ENCODE assay signal across 14 cellular contexts in genomic region chr3:112365035-112365434, GRCh38. TPM values are rescaled to one million over a fixed set of nuclear protein-coding genes. Genes with fewer than 3 reads are reported as not detected.
DNase-seq lines count a peak whose midpoint lies in the region; ATAC-seq, FAIRE-seq and TF ChIP-seq lines count a peak whose summit lies in the region.
"Had no signal": no experiment of that assay in that cellular context is flagged by ENCODE, and none has a peak within 500 bp of the region (broad histone marks: within the 10 kb centered on the region; RNA-seq: fewer than 3 reads in every experiment).

No MANE protein-coding gene starts in this region.

- H3K4me1 ChIP-seq in HAP-1: no peaks in the 10 kb centered on the region

- no peak overlapping the region for H3K4me3 Mint-ChIP-seq in Calu3 (ENCODE audit: low read depth, unreplicated experiment)

- H3K27me3 Mint-ChIP-seq in Calu3 (ENCODE audit: unreplicated experiment): no peaks in the 10 kb centered on the region
- H3K27me3 Mint-ChIP-seq: CD4-positive, CD25-positive, alpha-beta regulatory T cell had no signal

- BruUV-seq in Calu3 (replicated peaks; lab: Mats Ljungman, UMichigan): no TSS peak

- ATAC-seq in GM19025 (IDR thresholded peaks at IDR 0.05; ENCODE audit: low read depth, unreplicated experiment): peak; percentile 50
- ATAC-seq in left lobe of liver: peak; percentile 70
- no peak for ATAC-seq in HG03135 (IDR thresholded peaks at IDR 0.05; ENCODE audit: unreplicated experiment)
- ATAC-seq: left colon had no signal

- in situ Hi-C loops in HAP-1 (cut with MboI; ENCODE audit: low sequenced_read_pairs): no loop called here

- no peaks in the 10 kb centered on the region for H3K36me3 ChIP-seq in HAP-1 (replicated peaks)

- CTCF ChIA-PET in Calu3 (lab: Charles Lee): no interaction called here

- H3K9me3 ChIP-seq in HAP-1: no peaks in the 10 kb centered on the region

- H3K36me3 Mint-ChIP-seq in Calu3 (ENCODE audit: insufficient read depth, unreplicated experiment): no peaks in the 10 kb centered on the region

- intact Hi-C loops in Calu3 (cut with micrococcal nuclease; ENCODE audit: unreplicated experiment): no loop called here

- FAIRE-seq in RCC 7860 (lab: Jason Lieb, UNC): peak; percentile 87

- no peaks in the 10 kb centered on the region for H3K27me3 ChIP-seq in HAP-1 (ENCODE audit: low read depth)

- no peaks in the 10 kb centered on the region for H3K9me3 Mint-ChIP-seq in Calu3 (ENCODE audit: low read depth, unreplicated experiment)
- H3K9me3 Mint-ChIP-seq: CD4-positive, CD25-positive, alpha-beta regulatory T cell had no signal

- H3K4me3 ChIP-seq in HAP-1: no peak overlapping the region
- H3K4me3 ChIP-seq: coronary artery had no signal

- no peak for DNase-seq in Calu3
- DNase-seq in RCC 7860 (ENCODE audit: low spot score): peak; percentile 23
- no peak for DNase-seq in left lobe of liver (ENCODE audit: low spot score)
- DNase-seq in NCI-H2227 treated with DMSO at 0.1 percent for 48 hours (lab: John Stamatoyannopoulos, UW): no peak
- no peak for DNase-seq in HAP-1 (ENCODE audit: low spot score in 2 of 2)
- DNase-seq in stimulated activated CD4-positive, alpha-beta T cell treated with anti-CD3 and anti-CD28 coated beads, Interleukin-12 subunit alpha, Interleukin-12 subunit beta, amount 100 ng/mL, for 4 hours: no peak
- DNase-seq: activated effector memory CD4-positive, alpha-beta T cell treated with anti-CD3 and anti-CD28 coated beads, Interleukin-2, amount 50 U/mL, for 16 hours; left colon; MV-4-11; NCI-H524 had no signal

- H3K27ac Mint-ChIP-seq in Calu3 (ENCODE audit: unreplicated experiment): peak overlapping the region; percentile 40

- TF ChIP-seq CTCF in Calu3 (IDR thresholded peaks at IDR 0.05; ENCODE audit: unreplicated experiment): no peak

- peaks cover 20% of the 10 kb centered on the region for H3K4me1 Mint-ChIP-seq in Calu3 (ENCODE audit: low read depth, unreplicated experiment)

RNA-seq across cellular contexts. Expression of gene CD200, which starts 32.1 kb away (rescaled TPM):
- not detected in 2 replicates for total RNA-seq in Calu3 (2022)
- 0.38 TPM for total RNA-seq in left lobe of liver
